In genomic region chr19:55407625-55408319, GRCh38 we compare ENCODE assay signal across 8 cellular contexts. TPM values are rescaled to one million over a fixed set of nuclear protein-coding genes. Genes with fewer than 3 reads are reported as not detected.
A peak's percentile ranks its signal among the peaks of the same experiment; 100 is the strongest.
DNase-seq lines count a peak whose midpoint lies in the region; ATAC-seq and TF ChIP-seq lines count a peak whose summit lies in the region.

Gene UBE2S, minus strand, starts transcription at chr19:55407788. Its CDS starts 199 bp downstream, at chr19:55407589.

- H3K4me3 ChIP-seq in KMS-11 (IDR thresholded peaks at IDR 0.05; ENCODE audit: insufficient read depth, low read depth, low read length) (no peak within 1 kb of the TSS), Peyer's patch (peak within 1 kb of the TSS; percentile 81 to 93 (median 90)), muscle layer of duodenum (ENCODE audit: low read depth in 1 of 2, low read length in 2 of 2) (peak within 1 kb of the TSS; percentile 71 to 75)

- H3K36me3 ChIP-seq in KMS-11 (ENCODE audit: insufficient read depth): peaks cover 21% of the 10 kb centered on the region; the same call in 1 of the 2 replicates
- H3K36me3 ChIP-seq in Peyer's patch: peaks cover 0 to 29% (median 0%) of the 10 kb centered on the region in 3 donors
- peaks cover 11 to 21% of the 10 kb centered on the region in 2 donors for H3K36me3 ChIP-seq in muscle layer of duodenum (ENCODE audit: control insufficient read depth in 1 of 2, insufficient read depth in 2 of 2, low read length in 2 of 2)

- H3K9me3 ChIP-seq in Peyer's patch: no peaks in the 10 kb centered on the region
- H3K9me3 ChIP-seq in muscle layer of duodenum (ENCODE audit: control insufficient read depth in 1 of 2, low read length in 2 of 2): no peaks in the 10 kb centered on the region

- TF ChIP-seq POLR2A in Peyer's patch (IDR thresholded peaks at IDR 0.05): peak; percentile 93

- peak within 1 kb of the TSS; percentile 87 for H2AFZ ChIP-seq in KMS-11 (ENCODE audit: low read depth)

- peak; percentile 79 for ATAC-seq in GM21737 (IDR thresholded peaks at IDR 0.05; ENCODE audit: unreplicated experiment)
- peak; percentile 95 for ATAC-seq in esophagus mucosa

- peak within 1 kb of the TSS; percentile 97 for H3K9ac ChIP-seq in KMS-11

- peaks cover 24% of the 10 kb centered on the region for H3K4me1 ChIP-seq in KMS-11 (ENCODE audit: low read depth, poor library complexity, severe bottlenecking)
- peaks cover 6 to 18% (median 9%) of the 10 kb centered on the region in 4 donors for H3K4me1 ChIP-seq in Peyer's patch
- H3K4me1 ChIP-seq in muscle layer of duodenum (ENCODE audit: control insufficient read depth in 1 of 2, insufficient read depth in 2 of 2, low read length in 2 of 2): peaks cover 14 to 15% of the 10 kb centered on the region in 2 donors

- DNase-seq in DMS53 treated with DMSO at 0.1 percent for 48 hours (lab: John Stamatoyannopoulos, UW; ENCODE audit: unreplicated experiment) (peak; percentile 96), Peyer's patch (peak; percentile 97 to 99 (median 98))
- peak; percentile 96 for DNase-seq in activated T-cell treated with anti-CD3 and anti-CD28 coated beads, Interleukin-2, amount 50 U/mL, for 48 hours
- DNase-seq in stimulated activated CD8-positive, alpha-beta memory T cell treated with anti-CD3 and anti-CD28 coated beads, Interleukin-7, amount 100 ng/mL, for 4 hours (ENCODE audit: low read depth in 2 of 2): peak; percentile 96 to 97

- TF ChIP-seq CTCF in KMS-11 (conservative IDR thresholded peaks at IDR 0.05; ENCODE audit: low read depth, low read length): no peak
- peak in 1 of 6 experiments; percentile 7 for TF ChIP-seq CTCF in Peyer's patch (IDR thresholded peaks at IDR 0.05)

- H4K20me1 ChIP-seq in KMS-11 (ENCODE audit: insufficient read depth): peaks cover 8% of the 10 kb centered on the region

- H3K79me2 ChIP-seq in KMS-11 (ENCODE audit: insufficient read depth, low read depth): peaks cover 46% of the 10 kb centered on the region

- peaks cover under 1% of the 10 kb centered on the region; the same call in 1 of the 2 replicates for H3K27me3 ChIP-seq in KMS-11 (ENCODE audit: insufficient read depth, low read depth)
- H3K27me3 ChIP-seq in Peyer's patch: no peaks in the 10 kb centered on the region
- no peaks in the 10 kb centered on the region for H3K27me3 ChIP-seq in muscle layer of duodenum (ENCODE audit: low read depth, low read length)

- H3K4me2 ChIP-seq in KMS-11: peak within 1 kb of the TSS; percentile 100

- H3K27ac ChIP-seq in KMS-11: peak within 1 kb of the TSS; percentile 98
- H3K27ac ChIP-seq in Peyer's patch: peak within 1 kb of the TSS; percentile 90 to 96 (median 95)
- H3K27ac ChIP-seq in muscle layer of duodenum (ENCODE audit: low read length): peak within 1 kb of the TSS; percentile 90

RNA-seq across cellular contexts. Expression of gene UBE2S, which starts in this region (rescaled TPM):
- total RNA-seq in Peyer's patch: 1 to 10 TPM; 5.2 to 9.1 (median 7.6) TPM
- 76.4 TPM for total RNA-seq in esophagus mucosa
